8 cellular contexts compared by ENCODE assay signal in the genomic region with DNA sequence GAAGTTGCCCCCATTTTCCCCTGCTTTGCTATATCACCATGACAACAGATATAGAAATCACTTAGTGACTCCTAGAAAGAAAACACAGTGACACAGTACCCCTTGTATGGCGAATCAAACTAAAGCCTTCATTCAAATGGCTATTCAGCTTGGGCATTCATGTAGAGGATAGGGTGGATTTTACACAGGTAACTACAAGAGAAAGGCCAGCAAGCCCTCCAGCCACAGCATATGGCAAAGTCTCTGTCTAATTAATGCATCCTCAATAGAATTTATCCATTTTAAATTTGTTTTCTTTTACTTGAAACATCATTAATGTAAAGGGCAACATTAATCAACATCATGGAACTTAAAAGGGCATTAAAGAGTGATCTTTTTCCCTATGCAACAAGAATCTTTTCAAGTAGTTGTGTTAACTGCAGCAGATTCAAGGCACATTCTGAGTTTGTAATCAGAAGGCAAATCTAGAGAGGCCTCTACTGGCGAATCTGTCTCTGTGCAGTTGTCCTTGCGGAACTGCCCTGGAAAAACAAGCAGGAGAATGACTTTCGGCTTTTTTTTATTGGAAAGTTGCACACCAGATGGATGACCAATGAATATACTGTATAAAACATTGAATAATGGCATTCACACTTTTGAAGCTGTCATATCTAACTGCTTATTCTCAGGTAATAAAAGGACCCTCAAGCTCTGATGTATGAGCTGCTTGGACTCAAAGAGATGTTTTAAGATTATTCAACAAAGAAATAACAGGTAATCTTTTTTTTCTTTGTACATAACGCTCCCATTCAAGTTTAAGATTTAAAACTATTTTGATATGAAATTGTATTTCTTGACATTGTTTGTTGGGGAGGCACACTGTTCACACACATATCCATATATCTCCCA.
DNase-seq lines count a peak whose midpoint lies in the region; ATAC-seq and TF ChIP-seq lines count a peak whose summit lies in the region.

No MANE protein-coding gene starts in this region.

- no peaks in the 10 kb centered on the region for H3K27me3 ChIP-seq in breast epithelium

- H3K9me3 ChIP-seq in breast epithelium: no peaks in the 10 kb centered on the region

- TF ChIP-seq CTCF in MCF 10A (IDR thresholded peaks at IDR 0.05; ENCODE audit: unreplicated experiment) (peak; percentile 64), breast epithelium (IDR thresholded peaks at IDR 0.05) (peak in 1 of 3 donors; percentile 44)

- no peaks in the 10 kb centered on the region for H3K9me3 Mint-ChIP-seq in MCF 10A (ENCODE audit: unreplicated experiment)

- no peak overlapping the region for H3K4me3 Mint-ChIP-seq in MCF 10A (ENCODE audit: unreplicated experiment)

- intact Hi-C loops in MCF 10A (cut with micrococcal nuclease) (loop anchor here (5.0 to 10.0 kb wide), 4 partner anchors 291 to 1259 kb away; no protein-coding TSS in a partner anchor), breast epithelium (cut with DNase I; ENCODE audit: low total_unique reads) (no loop called here)

- no peak for TF ChIP-seq POLR2A in breast epithelium (IDR thresholded peaks at IDR 0.05)

- no peaks in the 10 kb centered on the region for H3K36me3 Mint-ChIP-seq in MCF 10A (ENCODE audit: insufficient read depth, unreplicated experiment)

- POLR2A ChIA-PET in MCF 10A (lab: Yijun Ruan, JAX): no interaction called here

- no peaks in the 10 kb centered on the region for H3K4me1 ChIP-seq in breast epithelium

- CTCF ChIA-PET in MCF 10A (lab: Yijun Ruan, JAX): interaction anchor here (0.5 to 1.2 kb wide), 15 partner anchors 10 to 1248 kb away, joined by 3 to 8 read pairs (median 3); no protein-coding TSS in a partner anchor

- H3K27ac Mint-ChIP-seq in MCF 10A (ENCODE audit: low read depth, unreplicated experiment): no peak overlapping the region

- no peaks in the 10 kb centered on the region for H3K36me3 ChIP-seq in breast epithelium

- H3K27me3 Mint-ChIP-seq in MCF 10A (ENCODE audit: insufficient read depth, unreplicated experiment): peaks cover 24% of the 10 kb centered on the region

- no TSS peak for BruUV-seq in MCF 10A (replicated peaks; lab: Mats Ljungman, UMichigan)

- ATAC-seq in HG03196 (IDR thresholded peaks at IDR 0.05; ENCODE audit: unreplicated experiment): no peak

- H3K27ac ChIP-seq in breast epithelium: no peak overlapping the region
- peak overlapping the region; percentile 11 for H3K27ac ChIP-seq in cingulate gyrus (ENCODE audit: low read depth, low read length)

- DNase-seq in MCF 10A (ENCODE audit: unreplicated experiment) (peak; percentile 48), breast epithelium (ENCODE audit: low spot score in 2 of 2) (no peak), NCI-H510A (lab: John Stamatoyannopoulos, UW) (peak; percentile 5), mucosa of gallbladder (ENCODE audit: low spot score) (peak; percentile 11), activated T-cell treated with anti-CD3 and anti-CD28 coated beads for 4 hours (no peak), DMS79 treated with DMSO at 0.1 percent for 48 hours (lab: John Stamatoyannopoulos, UW) (no peak)

- no peak overlapping the region for H3K4me3 ChIP-seq in breast epithelium

- H3K4me1 Mint-ChIP-seq in MCF 10A (ENCODE audit: insufficient read depth, unreplicated experiment): no peaks in the 10 kb centered on the region

Comparison
In these comparisons a context has a peak if more than half of its experiments do, and no peak if none do; other contexts are left out.
1. DNase-seq: peak in MCF 10A (single experiment), NCI-H510A (single experiment) and mucosa of gallbladder (single experiment); none in breast epithelium (0 of 2), activated T-cell treated with anti-CD3 and anti-CD28 coated beads for 4 hours (single experiment) and DMS79 treated with DMSO at 0.1 percent for 48 hours (single experiment).